Comparison of ENCODE assay signal across 1 cellular context in the genomic region with DNA sequence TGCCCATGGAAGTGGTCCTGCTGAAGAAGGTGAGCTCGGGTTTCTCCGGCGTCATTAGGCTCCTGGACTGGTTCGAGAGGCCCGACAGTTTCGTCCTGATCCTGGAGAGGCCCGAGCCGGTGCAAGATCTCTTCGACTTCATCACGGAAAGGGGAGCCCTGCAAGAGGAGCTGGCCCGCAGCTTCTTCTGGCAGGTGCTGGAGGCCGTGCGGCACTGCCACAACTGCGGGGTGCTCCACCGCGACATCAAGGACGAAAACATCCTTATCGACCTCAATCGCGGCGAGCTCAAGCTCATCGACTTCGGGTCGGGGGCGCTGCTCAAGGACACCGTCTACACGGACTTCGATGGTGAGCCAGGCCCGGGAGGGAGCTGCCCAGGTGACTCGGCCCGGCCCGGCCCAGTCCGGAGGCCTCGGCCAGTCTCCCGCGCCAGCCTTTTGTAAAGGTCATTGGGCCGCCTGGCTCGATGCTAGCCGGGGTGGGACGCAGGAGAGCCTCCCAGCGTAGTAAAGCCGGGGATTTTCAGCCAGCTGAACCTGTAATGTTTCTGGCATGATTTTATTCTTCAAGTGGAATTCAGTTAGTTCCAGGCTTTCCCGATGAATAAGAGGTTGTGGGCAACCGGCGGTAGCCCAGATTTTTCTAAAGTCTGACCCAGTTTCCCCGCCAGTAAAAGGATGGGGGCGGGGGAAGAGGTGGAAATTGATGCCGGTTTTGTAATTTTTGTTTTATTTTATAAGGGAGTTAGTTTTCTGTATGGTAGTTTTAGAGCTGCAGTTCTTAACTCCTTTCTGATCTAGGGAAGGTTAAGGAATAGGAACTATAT.
TF ChIP-seq lines count a peak whose summit lies in the region.

No MANE protein-coding gene starts in this region.

TF ChIP-seq in HEK293, 187 proteins besides CTCF, POLR2A, EP300 and RAD21 (continued from another document):
- TF ChIP-seq, protein P1, sequence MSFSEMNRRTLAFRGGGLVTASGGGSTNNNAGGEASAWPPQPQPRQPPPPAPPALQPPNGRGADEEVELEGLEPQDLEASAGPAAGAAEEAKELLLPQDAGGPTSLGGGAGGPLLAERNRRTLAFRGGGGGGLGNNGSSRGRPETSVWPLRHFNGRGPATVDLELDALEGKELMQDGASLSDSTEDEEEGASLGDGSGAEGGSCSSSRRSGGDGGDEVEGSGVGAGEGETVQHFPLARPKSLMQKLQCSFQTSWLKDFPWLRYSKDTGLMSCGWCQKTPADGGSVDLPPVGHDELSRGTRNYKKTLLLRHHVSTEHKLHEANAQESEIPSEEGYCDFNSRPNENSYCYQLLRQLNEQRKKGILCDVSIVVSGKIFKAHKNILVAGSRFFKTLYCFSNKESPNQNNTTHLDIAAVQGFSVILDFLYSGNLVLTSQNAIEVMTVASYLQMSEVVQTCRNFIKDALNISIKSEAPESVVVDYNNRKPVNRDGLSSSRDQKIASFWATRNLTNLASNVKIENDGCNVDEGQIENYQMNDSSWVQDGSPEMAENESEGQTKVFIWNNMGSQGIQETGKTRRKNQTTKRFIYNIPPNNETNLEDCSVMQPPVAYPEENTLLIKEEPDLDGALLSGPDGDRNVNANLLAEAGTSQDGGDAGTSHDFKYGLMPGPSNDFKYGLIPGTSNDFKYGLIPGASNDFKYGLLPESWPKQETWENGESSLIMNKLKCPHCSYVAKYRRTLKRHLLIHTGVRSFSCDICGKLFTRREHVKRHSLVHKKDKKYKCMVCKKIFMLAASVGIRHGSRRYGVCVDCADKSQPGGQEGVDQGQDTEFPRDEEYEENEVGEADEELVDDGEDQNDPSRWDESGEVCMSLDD (tag by site-specific recombination; IDR thresholded peaks at IDR 0.05) = no peak
- TF ChIP-seq ZNF248 (tag by site-specific recombination; IDR thresholded peaks at IDR 0.05) = no peak
- TF ChIP-seq ZNF175 (tag by site-specific recombination; IDR thresholded peaks at IDR 0.05) = no peak
- TF ChIP-seq PRDM1 (tag by site-specific recombination; IDR thresholded peaks at IDR 0.05) = peak; percentile 87; the same call in 1 of the 2 replicates
- TF ChIP-seq SCRT2 (tag by site-specific recombination; IDR thresholded peaks at IDR 0.05) = no peak
- TF ChIP-seq ZNF366 (tag by site-specific recombination; conservative IDR thresholded peaks at IDR 0.05) = no peak
- TF ChIP-seq, protein P2, sequence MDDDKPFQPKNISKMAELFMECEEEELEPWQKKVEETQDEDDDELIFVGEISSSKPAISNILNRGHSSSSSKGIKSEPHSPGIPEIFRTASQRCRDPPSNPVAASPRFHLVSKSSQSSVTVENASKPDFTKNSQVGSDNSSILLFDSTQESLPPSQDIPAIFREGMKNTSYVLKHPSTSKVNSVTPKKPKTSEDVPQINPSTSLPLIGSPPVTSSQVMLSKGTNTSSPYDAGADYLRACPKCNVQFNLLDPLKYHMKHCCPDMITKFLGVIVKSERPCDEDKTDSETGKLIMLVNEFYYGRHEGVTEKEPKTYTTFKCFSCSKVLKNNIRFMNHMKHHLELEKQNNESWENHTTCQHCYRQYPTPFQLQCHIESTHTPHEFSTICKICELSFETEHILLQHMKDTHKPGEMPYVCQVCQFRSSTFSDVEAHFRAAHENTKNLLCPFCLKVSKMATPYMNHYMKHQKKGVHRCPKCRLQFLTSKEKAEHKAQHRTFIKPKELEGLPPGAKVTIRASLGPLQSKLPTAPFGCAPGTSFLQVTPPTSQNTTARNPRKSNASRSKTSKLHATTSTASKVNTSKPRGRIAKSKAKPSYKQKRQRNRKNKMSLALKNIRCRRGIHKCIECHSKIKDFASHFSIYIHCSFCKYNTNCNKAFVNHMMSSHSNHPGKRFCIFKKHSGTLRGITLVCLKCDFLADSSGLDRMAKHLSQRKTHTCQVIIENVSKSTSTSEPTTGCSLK (tag by site-specific recombination; IDR thresholded peaks at IDR 0.05) = no peak
- TF ChIP-seq, protein P3, sequence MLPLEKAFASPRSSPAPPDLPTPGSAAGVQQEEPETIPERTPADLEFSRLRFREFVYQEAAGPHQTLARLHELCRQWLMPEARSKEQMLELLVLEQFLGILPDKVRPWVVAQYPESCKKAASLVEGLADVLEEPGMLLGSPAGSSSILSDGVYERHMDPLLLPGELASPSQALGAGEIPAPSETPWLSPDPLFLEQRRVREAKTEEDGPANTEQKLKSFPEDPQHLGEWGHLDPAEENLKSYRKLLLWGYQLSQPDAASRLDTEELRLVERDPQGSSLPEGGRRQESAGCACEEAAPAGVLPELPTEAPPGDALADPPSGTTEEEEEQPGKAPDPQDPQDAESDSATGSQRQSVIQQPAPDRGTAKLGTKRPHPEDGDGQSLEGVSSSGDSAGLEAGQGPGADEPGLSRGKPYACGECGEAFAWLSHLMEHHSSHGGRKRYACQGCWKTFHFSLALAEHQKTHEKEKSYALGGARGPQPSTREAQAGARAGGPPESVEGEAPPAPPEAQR (tag by site-specific recombination; IDR thresholded peaks at IDR 0.05) = no peak
- no peak for TF ChIP-seq ZNF610 (tag by site-specific recombination; IDR thresholded peaks at IDR 0.05; ENCODE audit: borderline replicate concordance)
- no peak for TF ChIP-seq HOXD13 (CRISPR knock-in tag; IDR thresholded peaks at IDR 0.05; ENCODE audit: borderline replicate concordance)
- TF ChIP-seq ZNF132 (tag by site-specific recombination; IDR thresholded peaks at IDR 0.05; ENCODE audit: borderline replicate concordance) = no peak
- TF ChIP-seq ZBTB17 (tag by site-specific recombination; IDR thresholded peaks at IDR 0.05) = peak; percentile 63
- TF ChIP-seq ZBTB20 (tag by site-specific recombination; IDR thresholded peaks at IDR 0.05) = peak; percentile 18; the same call in 1 of the 2 replicates
- TF ChIP-seq ZNF354C (tag by site-specific recombination; IDR thresholded peaks at IDR 0.05; ENCODE audit: borderline replicate concordance, low read depth) = no peak
- no peak for TF ChIP-seq ZNF501 (tag by site-specific recombination; IDR thresholded peaks at IDR 0.05)
- TF ChIP-seq, protein P4, sequence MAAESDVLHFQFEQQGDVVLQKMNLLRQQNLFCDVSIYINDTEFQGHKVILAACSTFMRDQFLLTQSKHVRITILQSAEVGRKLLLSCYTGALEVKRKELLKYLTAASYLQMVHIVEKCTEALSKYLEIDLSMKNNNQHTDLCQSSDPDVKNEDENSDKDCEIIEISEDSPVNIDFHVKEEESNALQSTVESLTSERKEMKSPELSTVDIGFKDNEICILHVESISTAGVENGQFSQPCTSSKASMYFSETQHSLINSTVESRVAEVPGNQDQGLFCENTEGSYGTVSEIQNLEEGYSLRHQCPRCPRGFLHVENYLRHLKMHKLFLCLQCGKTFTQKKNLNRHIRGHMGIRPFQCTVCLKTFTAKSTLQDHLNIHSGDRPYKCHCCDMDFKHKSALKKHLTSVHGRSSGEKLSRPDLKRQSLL (tag by site-specific recombination; IDR thresholded peaks at IDR 0.05) = 0 out of 2 replicates have a peak, but pooled peaks have one; percentile 23
- peak; percentile 3 for TF ChIP-seq GLIS2 (tag by site-specific recombination; IDR thresholded peaks at IDR 0.05)
- TF ChIP-seq, protein P5, sequence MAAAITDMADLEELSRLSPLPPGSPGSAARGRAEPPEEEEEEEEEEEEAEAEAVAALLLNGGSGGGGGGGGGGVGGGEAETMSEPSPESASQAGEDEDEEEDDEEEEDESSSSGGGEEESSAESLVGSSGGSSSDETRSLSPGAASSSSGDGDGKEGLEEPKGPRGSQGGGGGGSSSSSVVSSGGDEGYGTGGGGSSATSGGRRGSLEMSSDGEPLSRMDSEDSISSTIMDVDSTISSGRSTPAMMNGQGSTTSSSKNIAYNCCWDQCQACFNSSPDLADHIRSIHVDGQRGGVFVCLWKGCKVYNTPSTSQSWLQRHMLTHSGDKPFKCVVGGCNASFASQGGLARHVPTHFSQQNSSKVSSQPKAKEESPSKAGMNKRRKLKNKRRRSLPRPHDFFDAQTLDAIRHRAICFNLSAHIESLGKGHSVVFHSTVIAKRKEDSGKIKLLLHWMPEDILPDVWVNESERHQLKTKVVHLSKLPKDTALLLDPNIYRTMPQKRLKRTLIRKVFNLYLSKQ (tag by site-specific recombination; IDR thresholded peaks at IDR 0.05; ENCODE audit: borderline replicate concordance) = no peak
- peak; percentile 56; the same call in 1 of the 2 replicates for TF ChIP-seq ZNF335 (tag by site-specific recombination; conservative IDR thresholded peaks at IDR 0.05)
- peak; percentile 39; the same call in 1 of the 2 replicates for TF ChIP-seq ZNF394 (tag by site-specific recombination; IDR thresholded peaks at IDR 0.05; ENCODE audit: borderline replicate concordance)
- TF ChIP-seq ZNF169 (tag by site-specific recombination; IDR thresholded peaks at IDR 0.05) = no peak
- no peak for TF ChIP-seq ZNF121 (tag by site-specific recombination; IDR thresholded peaks at IDR 0.05)
TF ChIP-seq in HEK293: peak in this region for 11.
